Comparison of ENCODE assay signal across 22 cellular contexts in the genomic region with DNA sequence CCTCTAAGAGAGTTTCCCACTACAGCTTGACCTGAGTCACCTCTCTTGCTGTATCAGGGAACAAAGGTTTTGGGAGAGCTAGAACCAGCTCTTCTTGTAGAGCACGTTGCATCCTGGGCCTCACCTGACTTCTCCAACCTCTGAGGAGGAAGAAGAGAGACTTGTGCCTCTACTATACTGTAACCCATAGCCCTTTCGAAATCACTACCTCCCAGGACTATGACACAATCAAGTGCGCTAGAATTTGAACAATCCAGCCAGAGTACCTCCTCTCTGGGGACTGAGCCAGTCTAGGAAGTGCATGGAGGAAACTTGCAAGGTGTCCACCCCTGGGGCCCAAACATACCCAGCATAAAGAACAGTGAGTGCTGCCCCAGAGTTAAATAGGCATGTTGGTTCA.
"Had no signal": no experiment of that assay in that cellular context is flagged by ENCODE, and none has a peak within 500 bp of the region (broad histone marks: within the 10 kb centered on the region; RNA-seq: fewer than 3 reads in every experiment).

No MANE protein-coding gene starts in this region.

- H3K9ac ChIP-seq: parathyroid adenoma had no signal

- H3K27me3 ChIP-seq: ascending aorta, neutrophil, sigmoid colon, spleen, thyroid gland, uterus had no signal

- ATAC-seq: activated CD8-positive, alpha-beta T cell treated with anti-CD3 and anti-CD28 coated beads for 36 hours; activated naive CD8-positive, alpha-beta T cell treated with anti-CD3 and anti-CD28 coated beads, Interleukin-2, amount 50 U/mL, for 24 hours; activated T-cell treated with anti-CD3 and anti-CD28 coated beads, Interleukin-2, amount 50 U/mL, for 4 hours; left colon; natural killer cell treated with Interleukin-12 subunit alpha and Interleukin-12 subunit beta and Interleukin-15 and Interleukin-18, amount 100 ng/mL, for 72 hours had no signal

- H3K9me3 ChIP-seq: ascending aorta, lower lobe of right lung, neutrophil, sigmoid colon, spleen, thyroid gland, uterus had no signal

- H3K36me3 ChIP-seq: neutrophil, uterus had no signal

- H3K27ac ChIP-seq: ascending aorta, lower lobe of right lung, neutrophil, parathyroid adenoma, sigmoid colon, spleen, thyroid gland, uterus had no signal

- DNase-seq: activated B cell treated with CpG ODN at 0.5 μM for 24 hours; activated CD4-positive, alpha-beta T cell treated with anti-CD3 and anti-CD28 coated beads, Interleukin-2, amount 10 ng/mL, durations not matched to agents 24 days and 14 days; activated CD8-positive, alpha-beta T cell treated with anti-CD3 and anti-CD28 coated beads for 36 hours; activated effector memory CD4-positive, alpha-beta T cell treated with Interleukin-2 at 50 U/mL for 16 hours; activated naive CD4-positive, alpha-beta T cell treated with anti-CD3 and anti-CD28 coated beads, Interleukin-2, amount 10 ng/mL, durations not matched to agents 7 days and 5 days; activated naive CD8-positive, alpha-beta T cell treated with anti-CD3 and anti-CD28 coated beads, Interleukin-2, amount 50 U/mL, for 24 hours; activated T-cell treated with anti-CD3 and anti-CD28 coated beads, Interleukin-2, amount 50 U/mL, for 4 hours; cerebellar nuclear complex; cortex of kidney; foreskin fibroblast; hippocampal formation; left colon; lower lobe of right lung; sigmoid colon; spleen; stimulated activated naive CD4-positive, alpha-beta T cell; thyroid gland; uterus had no signal

- H3K79me2 ChIP-seq: parathyroid adenoma had no signal

- H2AFZ ChIP-seq: parathyroid adenoma had no signal

- H3K4me3 ChIP-seq: ascending aorta, lower lobe of right lung, sigmoid colon, spleen, thyroid gland, uterus had no signal

- H3K4me1 ChIP-seq: ascending aorta, lower lobe of right lung, parathyroid adenoma, sigmoid colon, thyroid gland, uterus had no signal
